Comparison of ENCODE assay signal across 17 cellular contexts in genomic region chr9:68640421-68641089, GRCh38.
A peak's percentile ranks its signal among the peaks of the same experiment; 100 is the strongest.
DNase-seq lines count a peak whose midpoint lies in the region; ATAC-seq and TF ChIP-seq lines count a peak whose summit lies in the region.
"Had no signal": no experiment of that assay in that cellular context is flagged by ENCODE, and none has a peak within 500 bp of the region (broad histone marks: within the 10 kb centered on the region; RNA-seq: fewer than 3 reads in every experiment).

No MANE protein-coding gene starts in this region.

- peaks cover 14% of the 10 kb centered on the region for H3K4me1 Mint-ChIP-seq in activated CD4-positive, alpha-beta T cell treated with anti-CD3 and anti-CD28 coated beads, Interleukin-2, amount 10 ng/mL, durations not matched to agents 24 days and 14 days
- peaks cover 31% of the 10 kb centered on the region for H3K4me1 Mint-ChIP-seq in stimulated activated naive CD8-positive, alpha-beta T cell treated with anti-CD3 and anti-CD28 coated beads, Interleukin-15, Interleukin-2, amounts not matched to agents 100 ng/mL and 50 ng/mL, for 24 hours (ENCODE audit: low read depth)

- TF ChIP-seq POLR2A in suprapubic skin (IDR thresholded peaks at IDR 0.05), result no peak

- WGBS in suprapubic skin, result 79% methylated on average over 4 of the region's 4 CpGs

- H3K36me3 ChIP-seq in suprapubic skin, result no peaks in the 10 kb centered on the region
- H3K36me3 ChIP-seq: transverse colon had no signal

- H3K36me3 Mint-ChIP-seq in activated CD4-positive, alpha-beta T cell treated with anti-CD3 and anti-CD28 coated beads, Interleukin-2, amount 10 ng/mL, durations not matched to agents 24 days and 14 days (ENCODE audit: low read depth), result no peaks in the 10 kb centered on the region
- H3K36me3 Mint-ChIP-seq in stimulated activated naive CD8-positive, alpha-beta T cell treated with anti-CD3 and anti-CD28 coated beads, Interleukin-15, Interleukin-2, amounts not matched to agents 100 ng/mL and 50 ng/mL, for 24 hours (ENCODE audit: low read depth), result no peaks in the 10 kb centered on the region

- no peaks in the 10 kb centered on the region for H3K4me1 ChIP-seq in suprapubic skin

- no peaks in the 10 kb centered on the region for H3K27me3 ChIP-seq in suprapubic skin
- H3K27me3 ChIP-seq: transverse colon had no signal

- H3K9me3 ChIP-seq in suprapubic skin, result no peaks in the 10 kb centered on the region
- H3K9me3 ChIP-seq: transverse colon had no signal

- DNase-seq in activated CD4-positive, alpha-beta T cell treated with anti-CD3 and anti-CD28 coated beads, Interleukin-2, amount 10 ng/mL, durations not matched to agents 24 days and 14 days, result no peak
- DNase-seq in activated CD4-positive, alpha-beta T cell treated with anti-CD3 and anti-CD28 coated beads for 48 hours, result no peak
- DNase-seq in MV-4-11 (lab: John Stamatoyannopoulos, UW), result peak; percentile 62
- no peak for DNase-seq in amniotic stem cell (lab: John Stamatoyannopoulos, UW)
- no peak for DNase-seq in suprapubic skin (ENCODE audit: low spot score in 2 of 2)
- DNase-seq in GM10266 (ENCODE audit: extremely low spot score), result no peak
- DNase-seq: activated CD4-positive, alpha-beta T cell treated with anti-CD3 and anti-CD28 coated beads for 4 hours; activated T-cell treated with anti-CD3 and anti-CD28 coated beads, Interleukin-2, amount 50 U/mL, for 48 hours; aorta; Calu3; mammary epithelial cell; NCI-H510A treated with DMSO at 0.1 percent for 48 hours; transverse colon had no signal

- no peak overlapping the region for H3K27ac ChIP-seq in suprapubic skin
- H3K27ac ChIP-seq: transverse colon had no signal

- TF ChIP-seq EP300 in suprapubic skin (IDR thresholded peaks at IDR 0.05), result no peak

- peaks cover 5% of the 10 kb centered on the region for H3K9me3 Mint-ChIP-seq in activated CD4-positive, alpha-beta T cell treated with anti-CD3 and anti-CD28 coated beads, Interleukin-2, amount 10 ng/mL, durations not matched to agents 24 days and 14 days
- no peaks in the 10 kb centered on the region for H3K9me3 Mint-ChIP-seq in stimulated activated naive CD8-positive, alpha-beta T cell treated with anti-CD3 and anti-CD28 coated beads, Interleukin-15, Interleukin-2, amounts not matched to agents 100 ng/mL and 50 ng/mL, for 24 hours
- H3K9me3 Mint-ChIP-seq: dendritic cell treated with granulocyte-macrophage colony-stimulating factor and Interleukin-4, amounts not matched to agents 40 ng/mL and 50 ng/mL, for 4 days; T-helper 1 cell treated with Interleukin-12 subunit alpha and Interleukin-12 subunit beta and Interleukin-4 antibody, amounts not matched to agents 30 μg/mL and 1 μg/mL, for 36 hours had no signal

- H3K27ac Mint-ChIP-seq in activated CD4-positive, alpha-beta T cell treated with anti-CD3 and anti-CD28 coated beads, Interleukin-2, amount 10 ng/mL, durations not matched to agents 24 days and 14 days, result peak overlapping the region; percentile 82
- peak overlapping the region; percentile 52 for H3K27ac Mint-ChIP-seq in stimulated activated naive CD8-positive, alpha-beta T cell treated with anti-CD3 and anti-CD28 coated beads, Interleukin-15, Interleukin-2, amounts not matched to agents 100 ng/mL and 50 ng/mL, for 24 hours
- H3K27ac Mint-ChIP-seq: dendritic cell treated with granulocyte-macrophage colony-stimulating factor and Interleukin-4, amounts not matched to agents 40 ng/mL and 50 ng/mL, for 4 days; T-helper 1 cell treated with Interleukin-12 subunit alpha and Interleukin-12 subunit beta and Interleukin-4 antibody, amounts not matched to agents 30 μg/mL and 1 μg/mL, for 36 hours had no signal

- ATAC-seq in HG02759 (IDR thresholded peaks at IDR 0.05; ENCODE audit: unreplicated experiment), result peak; percentile 36

- TF ChIP-seq CTCF in suprapubic skin (IDR thresholded peaks at IDR 0.05) (no peak), GM10266 (IDR thresholded peaks at IDR 0.05; ENCODE audit: control insufficient read depth, insufficient read depth, low read depth, missing control alignments) (no peak)

- no peak overlapping the region for H3K4me3 ChIP-seq in suprapubic skin
- H3K4me3 ChIP-seq: transverse colon had no signal

- intact Hi-C loops in activated CD4-positive, alpha-beta T cell treated with anti-CD3 and anti-CD28 coated beads, Interleukin-2, amount 10 ng/mL, durations not matched to agents 24 days and 14 days (cut with micrococcal nuclease), result loop anchor here (1.0 kb wide), 1 partner anchor 13 kb away; no protein-coding TSS in a partner anchor

- no peaks in the 10 kb centered on the region for H3K27me3 Mint-ChIP-seq in activated CD4-positive, alpha-beta T cell treated with anti-CD3 and anti-CD28 coated beads, Interleukin-2, amount 10 ng/mL, durations not matched to agents 24 days and 14 days
- peaks cover 8% of the 10 kb centered on the region for H3K27me3 Mint-ChIP-seq in stimulated activated naive CD8-positive, alpha-beta T cell treated with anti-CD3 and anti-CD28 coated beads, Interleukin-15, Interleukin-2, amounts not matched to agents 100 ng/mL and 50 ng/mL, for 24 hours
- H3K27me3 Mint-ChIP-seq: dendritic cell treated with granulocyte-macrophage colony-stimulating factor and Interleukin-4, amounts not matched to agents 40 ng/mL and 50 ng/mL, for 4 days had no signal

- H3K4me3 Mint-ChIP-seq in activated CD4-positive, alpha-beta T cell treated with anti-CD3 and anti-CD28 coated beads, Interleukin-2, amount 10 ng/mL, durations not matched to agents 24 days and 14 days, result no peak overlapping the region
- H3K4me3 Mint-ChIP-seq in stimulated activated naive CD8-positive, alpha-beta T cell treated with anti-CD3 and anti-CD28 coated beads, Interleukin-15, Interleukin-2, amounts not matched to agents 100 ng/mL and 50 ng/mL, for 24 hours, result no peak overlapping the region
- H3K4me3 Mint-ChIP-seq: dendritic cell treated with granulocyte-macrophage colony-stimulating factor and Interleukin-4, amounts not matched to agents 40 ng/mL and 50 ng/mL, for 4 days; T-helper 1 cell treated with Interleukin-12 subunit alpha and Interleukin-12 subunit beta and Interleukin-4 antibody, amounts not matched to agents 30 μg/mL and 1 μg/mL, for 36 hours had no signal
